Comparison of ENCODE assay signal across 8 cellular contexts in genomic region chr1:33633019-33633801, GRCh38.
DNase-seq lines count a peak whose midpoint lies in the region; ATAC-seq, FAIRE-seq and TF ChIP-seq lines count a peak whose summit lies in the region.

No MANE protein-coding gene starts in this region.

- H3K23ac ChIP-seq in H1 (ENCODE audit: insufficient read length), result no peak overlapping the region
- no peak overlapping the region for H3K23ac ChIP-seq in mesendoderm (ENCODE audit: low read length)

- no peak overlapping the region for H4K91ac ChIP-seq in H1 (replicated peaks; ENCODE audit: insufficient read length, low read length)

- H3K4ac ChIP-seq in H1 (replicated peaks; ENCODE audit: insufficient read length, low read depth, low read length) (no peak overlapping the region), mesendoderm (ENCODE audit: low read depth, low read length) (no peak overlapping the region)

- H3K56ac ChIP-seq in H1 (replicated peaks; ENCODE audit: insufficient read length, low read depth, low read length) (no peak overlapping the region), mesendoderm (ENCODE audit: low read length) (no peak overlapping the region)

- no peak overlapping the region for H3K27ac ChIP-seq in H1 (ENCODE audit: low read depth, low read length)
- no peak overlapping the region for H3K27ac ChIP-seq in mesendoderm (ENCODE audit: low read depth, low read length)

- H4K20me1 ChIP-seq in H1 (replicated peaks in 1 of 2; ENCODE audit: control insufficient read depth in 1 of 2, insufficient read depth in 2 of 2, low read length in 2 of 2), result no peaks in the 10 kb centered on the region

- no peaks in the 10 kb centered on the region for H3K79me2 ChIP-seq in H1 (ENCODE audit: control insufficient read depth in 1 of 2, insufficient read depth in 2 of 2, low read length in 2 of 2)
- no peaks in the 10 kb centered on the region for H3K79me2 ChIP-seq in mesendoderm (ENCODE audit: control insufficient read depth, insufficient read depth, low read length)

- H4K8ac ChIP-seq in H1 (ENCODE audit: extremely low read depth, insufficient read depth, low read length), result peak overlapping the region; percentile 65
- H4K8ac ChIP-seq in mesendoderm (ENCODE audit: low read depth, low read length), result no peak overlapping the region

- H2BK120ac ChIP-seq in H1 (replicated peaks; ENCODE audit: low read depth, low read length), result no peak overlapping the region
- no peak overlapping the region for H2BK120ac ChIP-seq in mesendoderm (ENCODE audit: low read depth, low read length)

- no peak overlapping the region for H2BK15ac ChIP-seq in H1 (ENCODE audit: low read length)
- H2BK15ac ChIP-seq in mesendoderm (replicated peaks; ENCODE audit: low read depth), result no peak overlapping the region

- no peak overlapping the region for H2BK20ac ChIP-seq in H1 (ENCODE audit: low read length)

- H4K5ac ChIP-seq in H1 (ENCODE audit: insufficient read length, low read depth, low read length), result no peak overlapping the region
- no peak overlapping the region for H4K5ac ChIP-seq in mesendoderm (ENCODE audit: low read length)

- TF ChIP-seq POLR2A in H1 (IDR thresholded peaks at IDR 0.05; ENCODE audit: control extremely low read depth in 1 of 2, low read depth in 2 of 2, low read length in 2 of 2) (no peak), GM18505 (IDR thresholded peaks at IDR 0.05; ENCODE audit: borderline replicate concordance, extremely low read depth, insufficient read depth, insufficient read length) (no peak)

- no peak overlapping the region for H2BK5ac ChIP-seq in H1 (ENCODE audit: low read depth, low read length)
- no peak overlapping the region for H2BK5ac ChIP-seq in mesendoderm (ENCODE audit: low read length)

- H2AK5ac ChIP-seq in H1 (ENCODE audit: low read depth, low read length), result no peak overlapping the region
- no peak overlapping the region for H2AK5ac ChIP-seq in mesendoderm (ENCODE audit: low read length)

- no peak overlapping the region for H3K4me3 ChIP-seq in GM06990 (replicated peaks; ENCODE audit: low read depth, low read length)
- H3K4me3 ChIP-seq in H1 (ENCODE audit: extremely low read depth in 1 of 4, insufficient read depth in 2 of 4, low read depth in 3 of 4, low read length in 4 of 4), result no peak overlapping the region
- H3K4me3 ChIP-seq in mesendoderm (ENCODE audit: low read length), result no peak overlapping the region

- H3K18ac ChIP-seq in H1 (ENCODE audit: extremely low read depth, low read length), result no peak overlapping the region
- H3K18ac ChIP-seq in mesendoderm (ENCODE audit: low read length), result no peak overlapping the region

- TF ChIP-seq EP300 in H1 (IDR thresholded peaks at IDR 0.05; ENCODE audit: borderline replicate concordance in 1 of 2, low read depth in 2 of 2, low read length in 2 of 2), result no peak

- H3K9ac ChIP-seq in H1 (replicated peaks in 1 of 4; ENCODE audit: extremely low read depth in 1 of 4, low read depth in 3 of 4, low read length in 3 of 4) (no peak overlapping the region), mesendoderm (ENCODE audit: low read length) (no peak overlapping the region)

- H3K79me1 ChIP-seq in H1 (ENCODE audit: low read depth, low read length) (no peaks in the 10 kb centered on the region), mesendoderm (ENCODE audit: low read length) (no peaks in the 10 kb centered on the region)

- no peak overlapping the region for H2AFZ ChIP-seq in H1 (ENCODE audit: low read length)

- peak; percentile 45 for FAIRE-seq in H1 (lab: Jason Lieb, UNC)

- no peaks in the 10 kb centered on the region for H3K9me3 ChIP-seq in H1 (ENCODE audit: insufficient read depth in 2 of 2, low read depth in 1 of 2, low read length in 1 of 2)

- TF ChIP-seq CTCF in GM06990 (IDR thresholded peaks at IDR 0.05; ENCODE audit: insufficient read depth, low read length, poor library complexity, severe bottlenecking), result peak; percentile 100
- TF ChIP-seq CTCF in H1 (IDR thresholded peaks at IDR 0.05; ENCODE audit: control extremely low read depth in 1 of 3, insufficient read depth in 1 of 3, low read depth in 1 of 3, low read length in 3 of 3), result peak; percentile 99 to 100 (median 100)

- POLR2A ChIA-PET in H1 (lab: Charles Lee; ENCODE audit: partially characterized antibody), result interaction anchor here (0.6 to 1.6 kb wide), 2 partner anchors 10 to 477 kb away, joined by 3 to 4 read pairs; no protein-coding TSS in a partner anchor

- no peak overlapping the region; the same call in 1 of the 2 replicates for H2BK12ac ChIP-seq in H1 (ENCODE audit: low read depth, low read length)

- no peak overlapping the region for H3K14ac ChIP-seq in H1 (ENCODE audit: insufficient read length)

- H3K27me3 ChIP-seq in GM06990 (replicated peaks; ENCODE audit: control insufficient read depth, insufficient read depth, low read length) (no peaks in the 10 kb centered on the region; the same call in none of the 2 replicates), H1 (replicated peaks in 1 of 4; ENCODE audit: control insufficient read depth in 3 of 4, extremely low read depth in 1 of 4, insufficient read depth in 3 of 4, low read length in 3 of 4) (peaks cover 0 to 2% (median 0%) of the 10 kb centered on the region in 4 experiments; a peak in 1 of 7 replicates), mesendoderm (ENCODE audit: insufficient read depth, low read length, poor library complexity) (no peaks in the 10 kb centered on the region)

- H3K4me1 ChIP-seq in H1 (replicated peaks in 1 of 4; ENCODE audit: control insufficient read depth in 3 of 4, insufficient read depth in 4 of 4, low read length in 3 of 4) (peaks cover 10 to 18% (median 12%) of the 10 kb centered on the region in 4 experiments), mesendoderm (ENCODE audit: control insufficient read depth, low read depth, low read length) (no peaks in the 10 kb centered on the region)

- no peak for ATAC-seq in GM18505 (IDR thresholded peaks at IDR 0.05; ENCODE audit: unreplicated experiment)

- DNase-seq in GM06990 (ENCODE audit: extremely low read depth, insufficient read length) (peak; percentile 35), HS-27A (ENCODE audit: low read depth) (peak; percentile 46), NOMO-1 (lab: John Stamatoyannopoulos, UW; ENCODE audit: unreplicated experiment in 2 of 2) (peak; percentile 84 to 89), H1 (ENCODE audit: low read depth in 1 of 2, low spot score in 2 of 2) (peak; percentile 64 to 95), mesendoderm (peak; percentile 90)
- peak; percentile 40 to 77 for DNase-seq in activated CD8-positive, alpha-beta memory T cell treated with anti-CD3 and anti-CD28 coated beads for 1 hour (ENCODE audit: extremely low read depth in 1 of 2, low read depth in 1 of 2)
- DNase-seq in stimulated activated CD8-positive, alpha-beta memory T cell treated with anti-CD3 and anti-CD28 coated beads, Interleukin-15, amount 100 ng/mL, for 48 hours (ENCODE audit: low read depth in 2 of 2), result peak; percentile 66 to 74

- WGBS in H1 (ENCODE audit: extremely low coverage in 1 of 2, insufficient coverage in 1 of 2, insufficient read length in 1 of 2, insufficient replicate concordance in 2 of 2, low coverage in 1 of 2, low lambda C conversion rate in 2 of 2, missing lambda C conversion rate in 1 of 2), 2 experiments, result 55% methylated on average over 28 of the region's 29 CpGs; no CpG with 5 or more reads in 1 of the 2 experiments
- no CpG with 5 or more reads among the region's 29 CpGs for WGBS in mesendoderm (ENCODE audit: extremely low coverage, insufficient coverage, low lambda C conversion rate)

- CTCF ChIA-PET in H1 (lab: Charles Lee; ENCODE audit: partially characterized antibody), result interaction anchor here (0.6 to 7.1 kb wide), 47 partner anchors 8 to 1658 kb away, joined by 3 to 60 read pairs (median 3); partner anchors contain the start of gene C1orf94

- H3K36me3 ChIP-seq in GM06990 (ENCODE audit: control insufficient read depth, insufficient read depth, low read length) (no peaks in the 10 kb centered on the region), H1 (ENCODE audit: control insufficient read depth in 2 of 4, insufficient read depth in 4 of 4, low read length in 3 of 4) (no peaks in the 10 kb centered on the region; a peak in 2 of 8 replicates), mesendoderm (ENCODE audit: control insufficient read depth, insufficient read depth, low read length) (no peaks in the 10 kb centered on the region)

- peak; percentile 65 to 71 for TF ChIP-seq RAD21 in H1 (IDR thresholded peaks at IDR 0.05 in 1 of 2, conservative IDR thresholded peaks at IDR 0.05 in 1 of 2; ENCODE audit: low read depth in 2 of 2, low read length in 2 of 2)

- H3K23me2 ChIP-seq in H1 (ENCODE audit: low read depth, low read length), result no peaks in the 10 kb centered on the region

- H3K4me2 ChIP-seq in H1 (ENCODE audit: insufficient read depth in 1 of 2, low read depth in 2 of 2, low read length in 2 of 2) (0 out of 4 replicates have a peak overlapping the region, but pooled peaks of 1 of the 2 experiments have one; percentile 12), mesendoderm (ENCODE audit: low read length) (no peak overlapping the region)

TF ChIP-seq in H1, 55 proteins besides CTCF, POLR2A, EP300 and RAD21:
- TF ChIP-seq JUND (IDR thresholded peaks at IDR 0.05; ENCODE audit: low read length), result 0 out of 2 replicates have a peak, but pooled peaks have one; percentile 50
- peak; percentile 40; the same call in 1 of the 2 replicates for TF ChIP-seq GABPA (IDR thresholded peaks at IDR 0.05; ENCODE audit: borderline replicate concordance, insufficient read depth, low read length)
- no peak for TF ChIP-seq SP4 (IDR thresholded peaks at IDR 0.05; ENCODE audit: low read length)
- no peak for TF ChIP-seq PHF8 (conservative IDR thresholded peaks at IDR 0.05; ENCODE audit: low read depth, low read length)
- TF ChIP-seq JUN (IDR thresholded peaks at IDR 0.05; ENCODE audit: low read depth, low read length), result no peak
- TF ChIP-seq BRCA1 (IDR thresholded peaks at IDR 0.05; ENCODE audit: low read depth, low read length), result no peak
- TF ChIP-seq CREB1 (IDR thresholded peaks at IDR 0.05), result peak; percentile 46; the same call in 1 of the 2 replicates
- TF ChIP-seq MAX (IDR thresholded peaks at IDR 0.05), result peak; percentile 38; the same call in 1 of the 2 replicates
- no peak for TF ChIP-seq POU5F1 (IDR thresholded peaks at IDR 0.05; ENCODE audit: low read depth, low read length)
- TF ChIP-seq CEBPB (IDR thresholded peaks at IDR 0.05; ENCODE audit: low read depth, low read length), result no peak
- no peak for TF ChIP-seq RXRA (IDR thresholded peaks at IDR 0.05; ENCODE audit: insufficient read depth, low read depth, low read length)
- no peak for TF ChIP-seq CBX5 (IDR thresholded peaks at IDR 0.05; ENCODE audit: low read depth, low read length)
- 0 out of 2 replicates have a peak, but pooled peaks have one; percentile 24 for TF ChIP-seq ATF3 (IDR thresholded peaks at IDR 0.05; ENCODE audit: insufficient read depth, low read depth, low read length)

Comparison
In these comparisons a context has a peak if more than half of its experiments do, and no peak if none do; other contexts are left out.
1. DNase-seq: peak in every context shown above with its lines; median percentile 90 in mesendoderm; 86 in NOMO-1; 80 in H1; 70 in stimulated activated CD8-positive, alpha-beta memory T cell treated with anti-CD3 and anti-CD28 coated beads, Interleukin-15, amount 100 ng/mL, for 48 hours; 58 in activated CD8-positive, alpha-beta memory T cell treated with anti-CD3 and anti-CD28 coated beads for 1 hour; 46 in HS-27A; 35 in GM06990.